ENCODE assay signal across 11 cellular contexts in genomic region chr9:113492343-113493079, GRCh38. TPM values are rescaled to one million over a fixed set of nuclear protein-coding genes. Genes with fewer than 3 reads are reported as not detected.
DNase-seq lines count a peak whose midpoint lies in the region; ATAC-seq, FAIRE-seq and TF ChIP-seq lines count a peak whose summit lies in the region.
"Had no signal": no experiment of that assay in that cellular context is flagged by ENCODE, and none has a peak within 500 bp of the region (broad histone marks: within the 10 kb centered on the region; RNA-seq: fewer than 3 reads in every experiment).

No MANE protein-coding gene starts in this region.

- intact Hi-C loops in Right ventricle myocardium superior (cut with DNase I): loop anchor here (5.0 kb wide), 1 partner anchor 40 kb away; no protein-coding TSS in a partner anchor

- DNase-seq in GM12891 (ENCODE audit: insufficient read length, low spot score) (no peak), Right ventricle myocardium superior (no peak), renal cortical epithelial cell (ENCODE audit: low read depth) (peak; percentile 89), GM19240 (ENCODE audit: insufficient read length, low spot score) (no peak)
- DNase-seq: lower lobe of right lung had no signal

- TF ChIP-seq POLR2A in GM12891 (IDR thresholded peaks at IDR 0.05; ENCODE audit: low read depth, low read length): no peak

- FAIRE-seq in GM12891 (lab: Jason Lieb, UNC): peak; percentile 16
- FAIRE-seq: endometrium, TTC549 had no signal

- peak; percentile 77 for ATAC-seq in SK-N-SH treated with all-trans-retinoic acid at 6 μM for 48 hours
- ATAC-seq in Right ventricle myocardium superior (ENCODE audit: poor library complexity): peak; percentile 64
- no peak for ATAC-seq in HG03095 (IDR thresholded peaks at IDR 0.05; ENCODE audit: unreplicated experiment)
- ATAC-seq in HG03039 (IDR thresholded peaks at IDR 0.05; ENCODE audit: unreplicated experiment): no peak
- no peak for ATAC-seq in GM18870 (IDR thresholded peaks at IDR 0.05; ENCODE audit: unreplicated experiment)

TF ChIP-seq in GM12891, 5 proteins besides CTCF, POLR2A, EP300 and RAD21:
- no peak for TF ChIP-seq POU2F2 (IDR thresholded peaks at IDR 0.05; ENCODE audit: low read depth, low read length)

TF ChIP-seq in SK-N-SH treated with all-trans-retinoic acid at 6 μM for 48 hours, 23 proteins besides CTCF, POLR2A, EP300 and RAD21:
- TF ChIP-seq ZFP3 (CRISPR knock-in tag; IDR thresholded peaks at IDR 0.05): no peak
- peak; percentile 83 for TF ChIP-seq ISL1 (CRISPR knock-in tag; IDR thresholded peaks at IDR 0.05)

RNA-seq across cellular contexts. Expression of gene RGS3, which starts 29.0 kb away (rescaled TPM):
- polyA plus RNA-seq in GM12891 (2012; ENCODE audit: low read depth, missing spikeins): 37.2 TPM
- total RNA-seq in Right ventricle myocardium superior (138 TPM), renal cortical epithelial cell (56.1 and 76.2 TPM in 2 replicates)

Comparison
In these comparisons a context has a peak if more than half of its experiments do, and no peak if none do; other contexts are left out.
1. ATAC-seq: peak in SK-N-SH treated with all-trans-retinoic acid at 6 μM for 48 hours (single experiment) and Right ventricle myocardium superior (single experiment); none in HG03095 (single experiment), HG03039 (single experiment) and GM18870 (single experiment).